In genomic region chr11:47489395-47489755, GRCh38 we compare ENCODE assay signal across 18 cellular contexts. TPM values are rescaled to one million over a fixed set of nuclear protein-coding genes. Genes with fewer than 3 reads are reported as not detected.
DNase-seq lines count a peak whose midpoint lies in the region; ATAC-seq and TF ChIP-seq lines count a peak whose summit lies in the region.
"Had no signal": no experiment of that assay in that cellular context is flagged by ENCODE, and none has a peak within 500 bp of the region (broad histone marks: within the 10 kb centered on the region; RNA-seq: fewer than 3 reads in every experiment).

No MANE protein-coding gene starts in this region.

- H3K27me3 Mint-ChIP-seq in CD4-positive, alpha-beta memory T cell: no peaks in the 10 kb centered on the region
- H3K27me3 Mint-ChIP-seq in chondrocyte (ENCODE audit: low read depth): no peaks in the 10 kb centered on the region
- no peaks in the 10 kb centered on the region for H3K27me3 Mint-ChIP-seq in naive thymus-derived CD4-positive, alpha-beta T cell
- H3K27me3 Mint-ChIP-seq: CD8-positive, alpha-beta memory T cell had no signal

- no peak for TF ChIP-seq CTCF in HEK293 (tag by site-specific recombination; IDR thresholded peaks at IDR 0.05)
- no peak for TF ChIP-seq CTCF in chondrocyte (IDR thresholded peaks at IDR 0.05)
- no peak for TF ChIP-seq CTCF in GM20000 (IDR thresholded peaks at IDR 0.05; ENCODE audit: extremely low read depth, missing control alignments)

- H3K4me3 Mint-ChIP-seq in CD4-positive, alpha-beta memory T cell: no peak overlapping the region
- no peak overlapping the region for H3K4me3 Mint-ChIP-seq in chondrocyte (ENCODE audit: unreplicated experiment)
- no peak overlapping the region for H3K4me3 Mint-ChIP-seq in naive thymus-derived CD4-positive, alpha-beta T cell
- H3K4me3 Mint-ChIP-seq: CD8-positive, alpha-beta memory T cell had no signal

- peak overlapping the region in 5 of 7 donors; percentile 32 to 87 (median 49) for H3K27ac Mint-ChIP-seq in CD4-positive, alpha-beta memory T cell
- peak overlapping the region; percentile 25 for H3K27ac Mint-ChIP-seq in chondrocyte (ENCODE audit: unreplicated experiment)
- H3K27ac Mint-ChIP-seq in naive thymus-derived CD4-positive, alpha-beta T cell: peak overlapping the region in 7 of 9 donors; percentile 3 to 49 (median 37)

- 68 to 80% methylated on average over 2 of the region's 2 CpGs for WGBS in aorta, 2 donors

- H3K27me3 ChIP-seq in CD4-positive, alpha-beta memory T cell (ENCODE audit: insufficient read depth, low read length): no peaks in the 10 kb centered on the region
- no peaks in the 10 kb centered on the region for H3K27me3 ChIP-seq in naive thymus-derived CD4-positive, alpha-beta T cell (ENCODE audit: control insufficient read depth in 2 of 2, insufficient read depth in 2 of 2, low read length in 2 of 2)
- no peaks in the 10 kb centered on the region for H3K27me3 ChIP-seq in aorta (ENCODE audit: control insufficient read depth in 1 of 2, insufficient read depth in 2 of 2, low read length in 1 of 2)

- H3K36me3 Mint-ChIP-seq in CD4-positive, alpha-beta memory T cell: peaks cover 50 to 62% of the 10 kb centered on the region in 2 donors
- peaks cover 15% of the 10 kb centered on the region for H3K36me3 Mint-ChIP-seq in chondrocyte (ENCODE audit: low read depth)
- H3K36me3 Mint-ChIP-seq in naive thymus-derived CD4-positive, alpha-beta T cell: peaks cover 3 to 35% (median 23%) of the 10 kb centered on the region in 5 donors

- peaks cover 41% of the 10 kb centered on the region for H3K36me3 ChIP-seq in CD4-positive, alpha-beta memory T cell (ENCODE audit: insufficient read depth, low read length)
- H3K36me3 ChIP-seq in HEK293 (ENCODE audit: control insufficient read depth in 2 of 2, insufficient read depth in 1 of 2, low read length in 2 of 2): peaks cover 15 to 54% of the 10 kb centered on the region in 2 experiments; a peak in 2 of 3 replicates
- H3K36me3 ChIP-seq in naive thymus-derived CD4-positive, alpha-beta T cell (ENCODE audit: control insufficient read depth in 2 of 3, insufficient read depth in 3 of 3, low read length in 3 of 3): peaks cover 7 to 42% (median 13%) of the 10 kb centered on the region in 3 experiments
- peaks cover 3 to 5% of the 10 kb centered on the region in 2 donors for H3K36me3 ChIP-seq in aorta (ENCODE audit: control insufficient read depth in 1 of 2, insufficient read depth in 2 of 2, low read length in 1 of 2)

- peaks cover 14 to 22% (median 19%) of the 10 kb centered on the region in 4 donors for H3K4me1 Mint-ChIP-seq in CD4-positive, alpha-beta memory T cell
- peaks cover 16% of the 10 kb centered on the region for H3K4me1 Mint-ChIP-seq in chondrocyte (ENCODE audit: low read depth)
- peaks cover 5 to 26% (median 19%) of the 10 kb centered on the region in 7 donors for H3K4me1 Mint-ChIP-seq in naive thymus-derived CD4-positive, alpha-beta T cell

- no peaks in the 10 kb centered on the region for H3K9me3 ChIP-seq in CD4-positive, alpha-beta memory T cell (ENCODE audit: control insufficient read depth in 1 of 2, low read length in 2 of 2)
- no peaks in the 10 kb centered on the region for H3K9me3 ChIP-seq in HEK293 (ENCODE audit: control insufficient read depth, insufficient read depth, low read depth, low read length)
- no peaks in the 10 kb centered on the region for H3K9me3 ChIP-seq in naive thymus-derived CD4-positive, alpha-beta T cell (ENCODE audit: control insufficient read depth in 2 of 3, low read length in 3 of 3)
- H3K9me3 ChIP-seq in aorta (ENCODE audit: control insufficient read depth, low read length): no peaks in the 10 kb centered on the region
- H3K9me3 ChIP-seq: prostate gland had no signal

- no peaks in the 10 kb centered on the region for H3K9me3 Mint-ChIP-seq in CD4-positive, alpha-beta memory T cell
- no peaks in the 10 kb centered on the region for H3K9me3 Mint-ChIP-seq in chondrocyte (ENCODE audit: low read depth)
- no peaks in the 10 kb centered on the region for H3K9me3 Mint-ChIP-seq in naive thymus-derived CD4-positive, alpha-beta T cell
- H3K9me3 Mint-ChIP-seq: CD8-positive, alpha-beta memory T cell had no signal

- no peaks in the 10 kb centered on the region for H3K4me1 ChIP-seq in CD4-positive, alpha-beta memory T cell (ENCODE audit: insufficient read depth, low read length)
- H3K4me1 ChIP-seq in HEK293 (ENCODE audit: control insufficient read depth, insufficient read depth, low read length) (no peaks in the 10 kb centered on the region; the same call in 1 of the 2 replicates), aorta (ENCODE audit: control insufficient read depth in 1 of 2, insufficient read depth in 2 of 2, low read length in 2 of 2) (no peaks in the 10 kb centered on the region)
- no peaks in the 10 kb centered on the region for H3K4me1 ChIP-seq in naive thymus-derived CD4-positive, alpha-beta T cell (ENCODE audit: control insufficient read depth in 2 of 2, insufficient read depth in 2 of 2, low read length in 2 of 2)
- H3K4me1 ChIP-seq: prostate gland had no signal

- ATAC-seq in naive thymus-derived CD4-positive, alpha-beta T cell: no peak
- no peak for ATAC-seq in aorta (ENCODE audit: low FRiP score)

- intact Hi-C loops in CD4-positive, alpha-beta memory T cell (cut with micrococcal nuclease): no loop called here
- intact Hi-C loops in naive thymus-derived CD4-positive, alpha-beta T cell (cut with micrococcal nuclease): loop anchor here in 1 of 2 donors (5.0 kb wide), 1 partner anchor 33 kb away; no protein-coding TSS in a partner anchor
- intact Hi-C loops in aorta (cut with DNase I): no loop called here

- POLR2A ChIA-PET in CD4-positive, alpha-beta memory T cell (lab: Charles Lee; ENCODE audit: partially characterized antibody): interaction anchor here (0.6 kb wide), 1 partner anchor 11 kb away, joined by 3 read pairs; no protein-coding TSS in a partner anchor
- POLR2A ChIA-PET in HEK293 (lab: Yijun Ruan, JAX): no interaction called here
- POLR2A ChIA-PET in naive thymus-derived CD4-positive, alpha-beta T cell (lab: Charles Lee): no interaction called here

- DNase-seq in CD4-positive, alpha-beta memory T cell: no peak
- DNase-seq in chondrocyte (ENCODE audit: low spot score) (no peak), aorta (no peak), NK-92 (lab: John Stamatoyannopoulos, UW; ENCODE audit: unreplicated experiment) (no peak), GM20000 (ENCODE audit: low spot score) (no peak), HUDEP-2 (lab: John Stamatoyannopoulos, UW; ENCODE audit: unreplicated experiment in 76 of 76) (no peak)
- no peak for DNase-seq in naive thymus-derived CD4-positive, alpha-beta T cell
- DNase-seq: activated CD8-positive, alpha-beta memory T cell treated with anti-CD3 and anti-CD28 coated beads for 24 hours; activated naive CD4-positive, alpha-beta T cell treated with Interleukin-2 at 50 U/mL for 16 hours; CD8-positive, alpha-beta memory T cell; central memory CD4-positive, alpha-beta T cell; NCI-H1436; NCI-H226; SHP77 treated with DMSO at 0.1 percent for 48 hours; stimulated activated CD4-positive, alpha-beta T cell treated with anti-CD3 and anti-CD28 coated beads, Interleukin-15, amount 100 ng/mL, for 24 hours had no signal

- no peak overlapping the region for H3K4me3 ChIP-seq in CD4-positive, alpha-beta memory T cell (ENCODE audit: low read length in 2 of 2)
- H3K4me3 ChIP-seq in HEK293 (ENCODE audit: low read depth, low read length): no peak overlapping the region
- no peak overlapping the region for H3K4me3 ChIP-seq in naive thymus-derived CD4-positive, alpha-beta T cell (ENCODE audit: low read length)
- no peak overlapping the region for H3K4me3 ChIP-seq in aorta (ENCODE audit: low read length in 2 of 2)
- H3K4me3 ChIP-seq: prostate gland had no signal

- no peak overlapping the region for H3K27ac ChIP-seq in CD4-positive, alpha-beta memory T cell (ENCODE audit: low read depth, low read length)
- H3K27ac ChIP-seq in HEK293 (ENCODE audit: extremely low read depth, low read depth, low read length) (no peak overlapping the region), aorta (ENCODE audit: low read depth in 1 of 2, low read length in 2 of 2) (no peak overlapping the region)
- peak overlapping the region; percentile 5 for H3K27ac ChIP-seq in naive thymus-derived CD4-positive, alpha-beta T cell (ENCODE audit: low read depth, low read length)
- H3K27ac ChIP-seq: prostate gland had no signal

- CTCF ChIA-PET in CD4-positive, alpha-beta memory T cell (lab: Charles Lee; ENCODE audit: partially characterized antibody): interaction anchor here (1.3 kb wide), 1 partner anchor 9 kb away, joined by 5 read pairs; no protein-coding TSS in a partner anchor
- CTCF ChIA-PET in HEK293 (lab: Yijun Ruan, JAX): interaction anchor here (0.6 to 1.5 kb wide), 2 partner anchors 15 to 128 kb away, joined by 3 to 6 read pairs; no protein-coding TSS in a partner anchor
- CTCF ChIA-PET in naive thymus-derived CD4-positive, alpha-beta T cell (lab: Charles Lee): no interaction called here

TF ChIP-seq in HEK293, 187 proteins besides CTCF, POLR2A, EP300 and RAD21 (continues in another document):
- TF ChIP-seq ZNF324 (tag by site-specific recombination; IDR thresholded peaks at IDR 0.05) (no peak), ZNF585B (tag by site-specific recombination; IDR thresholded peaks at IDR 0.05) (no peak), ZEB2 (tag by site-specific recombination; IDR thresholded peaks at IDR 0.05) (no peak), PRDM6 (tag by site-specific recombination; IDR thresholded peaks at IDR 0.05) (peak; percentile 9; the same call in 1 of the 2 replicates), ZNF561 (tag by site-specific recombination; IDR thresholded peaks at IDR 0.05; ENCODE audit: borderline replicate concordance) (no peak), ZNF530 (tag by site-specific recombination; IDR thresholded peaks at IDR 0.05; ENCODE audit: low read depth) (no peak), ZNF132 (tag by site-specific recombination; IDR thresholded peaks at IDR 0.05; ENCODE audit: borderline replicate concordance) (no peak)

RNA-seq across cellular contexts. Expression of gene RAPSN, which starts 40.4 kb away (rescaled TPM):
- total RNA-seq in CD4-positive, alpha-beta memory T cell: 1 to 10 TPM in 1 of 2 experiments, under 1 TPM in 1; 0.55 to 1.7 TPM
- polyA plus RNA-seq in CD4-positive, alpha-beta memory T cell: not detected
- total RNA-seq in chondrocyte: 0.33 to 0.35 TPM (median 0.34 TPM) in 3 replicates
- 1 to 10 TPM in 4 of 5 experiments, under 1 TPM in 1; 0.99 to 1.7 (median 1.4) TPM for total RNA-seq in naive thymus-derived CD4-positive, alpha-beta T cell
- polyA plus RNA-seq in naive thymus-derived CD4-positive, alpha-beta T cell: not detected
- under 1 TPM; 0.66 to 0.71 TPM for total RNA-seq in aorta
- polyA plus RNA-seq in aorta: under 1 TPM in 1 of 2 donors, not detected in 1; 0.46 TPM
- total RNA-seq: glomerular endothelial cell had no signal
- polyA plus RNA-seq: CD8-positive, alpha-beta memory T cell had no signal
